Comparison of ENCODE assay signal across 8 cellular contexts in genomic region chr1:226708342-226708780, GRCh38. TPM values are rescaled to one million over a fixed set of nuclear protein-coding genes. Genes with fewer than 3 reads are reported as not detected.
DNase-seq lines count a peak whose midpoint lies in the region; ATAC-seq and TF ChIP-seq lines count a peak whose summit lies in the region.

No MANE protein-coding gene starts in this region.

- H2BK20ac ChIP-seq in H9 (ENCODE audit: low read depth, low read length, poor library complexity, severe bottlenecking), result no peak overlapping the region

- peaks cover 22 to 27% of the 10 kb centered on the region in 2 experiments for H3K4me1 Mint-ChIP-seq in H9

- H2BK15ac ChIP-seq in H9 (ENCODE audit: low read depth, low read length), result no peak overlapping the region

- DNase-seq in Daoy (ENCODE audit: low read depth) (peak; percentile 63), NCI-H226 (peak; percentile 36), choroid plexus epithelial cell (ENCODE audit: low read depth) (peak; percentile 95), testis (no peak), H9 (no peak)

- H3K23ac ChIP-seq in H9 (ENCODE audit: insufficient read length, low read depth, low read length), result no peak overlapping the region

- H3K4me3 ChIP-seq in choroid plexus epithelial cell (ENCODE audit: low read depth, low read length), result no peak overlapping the region
- H3K4me3 ChIP-seq in neutrophil (ENCODE audit: low read depth in 1 of 2, low read length in 1 of 2), result no peak overlapping the region
- H3K4me3 ChIP-seq in testis, result no peak overlapping the region

- no peaks in the 10 kb centered on the region for H3K9me3 Mint-ChIP-seq in H9

- H2BK120ac ChIP-seq in H9 (ENCODE audit: low read depth, low read length, poor library complexity, severe bottlenecking), result no peak overlapping the region

- peak overlapping the region; percentile 61 for H3K27ac ChIP-seq in neutrophil
- H3K27ac ChIP-seq in testis, result peak overlapping the region in 1 of 2 donors; percentile 28
- no peak overlapping the region for H3K27ac ChIP-seq in H9 (ENCODE audit: insufficient read length, low read depth, low read length)

- TF ChIP-seq POLR2A in testis (IDR thresholded peaks at IDR 0.05), result no peak

- H4K8ac ChIP-seq in H9 (replicated peaks; ENCODE audit: insufficient read length, low read depth, low read length), result no peak overlapping the region

- H3K23me2 ChIP-seq in H9 (ENCODE audit: insufficient read length, low read depth, low read length, poor library complexity, severe bottlenecking), result peaks cover 2% of the 10 kb centered on the region

- H3K9me3 ChIP-seq in neutrophil (no peaks in the 10 kb centered on the region), testis (no peaks in the 10 kb centered on the region), H9 (ENCODE audit: control insufficient read depth, low read depth, low read length) (no peaks in the 10 kb centered on the region)

- no peaks in the 10 kb centered on the region for H3K79me2 ChIP-seq in H9 (ENCODE audit: insufficient read depth, low read length)

- H2BK5ac ChIP-seq in H9 (ENCODE audit: insufficient read length, low read length), result no peak overlapping the region

- no peak overlapping the region for H3K4me3 Mint-ChIP-seq in H9

- no peak overlapping the region for H3K4me2 ChIP-seq in H9 (ENCODE audit: insufficient read depth, insufficient read length, low read length)

- peaks cover 12% of the 10 kb centered on the region for H3K36me3 ChIP-seq in neutrophil
- H3K36me3 ChIP-seq in testis (ENCODE audit: low read depth, missing control alignments), result no peaks in the 10 kb centered on the region

- H3K27me3 ChIP-seq in neutrophil (no peaks in the 10 kb centered on the region), testis (no peaks in the 10 kb centered on the region), H9 (ENCODE audit: insufficient read depth, low read length) (no peaks in the 10 kb centered on the region)

- H3K4ac ChIP-seq in H9 (ENCODE audit: low read depth, low read length), result no peak overlapping the region

- H3K56ac ChIP-seq in H9 (ENCODE audit: insufficient read length, low read depth, low read length), result no peak overlapping the region

- H3K4me1 ChIP-seq in neutrophil (ENCODE audit: control insufficient read depth in 1 of 2, insufficient read depth in 1 of 2, low read depth in 1 of 2, low read length in 1 of 2) (peaks cover 28 to 45% of the 10 kb centered on the region in 2 experiments), testis (peaks cover 27% of the 10 kb centered on the region), H9 (ENCODE audit: insufficient read depth, low read length) (peaks cover 3% of the 10 kb centered on the region; the same call in 1 of the 2 replicates)

- H3K14ac ChIP-seq in H9 (ENCODE audit: insufficient read depth, low read length), result no peak overlapping the region

- H4K5ac ChIP-seq in H9 (ENCODE audit: insufficient read length, low read depth, low read length), result no peak overlapping the region

- H2BK12ac ChIP-seq in H9 (ENCODE audit: insufficient read length, low read depth, low read length), result no peak overlapping the region

- H3K27me3 Mint-ChIP-seq in H9 (ENCODE audit: low read depth), result no peaks in the 10 kb centered on the region; the same call in 1 of the 2 replicates

- no peak overlapping the region for H2AFZ ChIP-seq in H9 (ENCODE audit: low read length)

- no peak overlapping the region for H3K9ac ChIP-seq in H9 (ENCODE audit: extremely low read depth, insufficient read length, low read length)

- intact Hi-C loops in testis (cut with DNase I; ENCODE audit: low total_unique reads), result no loop called here

- H3K18ac ChIP-seq in H9 (ENCODE audit: insufficient read length, low read depth, low read length), result no peak overlapping the region

- TF ChIP-seq CTCF in choroid plexus epithelial cell (conservative IDR thresholded peaks at IDR 0.05; ENCODE audit: low read depth, low read length), result no peak
- no peak for TF ChIP-seq CTCF in neutrophil (IDR thresholded peaks at IDR 0.05)
- TF ChIP-seq CTCF in testis (IDR thresholded peaks at IDR 0.05), result no peak
- TF ChIP-seq CTCF in H9 (conservative IDR thresholded peaks at IDR 0.05), result no peak

- H3T11ph ChIP-seq in H9 (ENCODE audit: low read length), result no peak overlapping the region

- 45 to 53% methylated on average over 6 of the region's 6 CpGs for WGBS in testis, 2 donors
- WGBS in H9 (ENCODE audit: extremely low coverage, insufficient read length, low lambda C conversion rate), result no CpG with 5 or more reads among the region's 6 CpGs

- no peak for ATAC-seq in GM19397 (IDR thresholded peaks at IDR 0.05; ENCODE audit: unreplicated experiment)
- no peak for ATAC-seq in GM21825 (IDR thresholded peaks at IDR 0.05; ENCODE audit: unreplicated experiment)

- no peaks in the 10 kb centered on the region for H4K20me1 ChIP-seq in H9 (ENCODE audit: control insufficient read depth, insufficient read depth, insufficient read length)

- no peak overlapping the region for H4K91ac ChIP-seq in H9 (ENCODE audit: insufficient read length, low read depth, low read length)

- H3K36me3 Mint-ChIP-seq in H9 (ENCODE audit: insufficient read depth in 1 of 3, low read depth in 3 of 3), result no peaks in the 10 kb centered on the region

- peak overlapping the region in 1 of 3 experiments; percentile 86; a peak in 1 of 7 replicates for H3K27ac Mint-ChIP-seq in H9

- H2AK5ac ChIP-seq in H9 (ENCODE audit: insufficient read length, low read length), result no peak overlapping the region

- H3K79me1 ChIP-seq in H9 (ENCODE audit: insufficient read depth, low read depth, low read length, poor library complexity, severe bottlenecking), result no peaks in the 10 kb centered on the region

RNA-seq across cellular contexts. Expression of gene ITPKB, which starts 30.7 kb away (rescaled TPM):
- total RNA-seq in Daoy (2014; rRNA removed; shearing (Covaris generic)), result 2.3 and 5.4 TPM in 2 replicates
- 10 to 100 TPM; 13.5 to 18.0 TPM for total RNA-seq in testis
- polyA plus RNA-seq in testis (ENCODE audit: insufficient read depth, low read depth, low replicate concordance), result 11.4 TPM
- total RNA-seq in H9 (2021), result 3.8 and 4.0 TPM in 2 replicates

Comparison
In these comparisons a context has a peak if more than half of its experiments do, and no peak if none do; other contexts are left out.
1. DNase-seq: peak in Daoy (single experiment), NCI-H226 (single experiment) and choroid plexus epithelial cell (single experiment); none in testis (single experiment) and H9 (single experiment).